Comparison of ENCODE assay signal across 8 cellular contexts in the genomic region with DNA sequence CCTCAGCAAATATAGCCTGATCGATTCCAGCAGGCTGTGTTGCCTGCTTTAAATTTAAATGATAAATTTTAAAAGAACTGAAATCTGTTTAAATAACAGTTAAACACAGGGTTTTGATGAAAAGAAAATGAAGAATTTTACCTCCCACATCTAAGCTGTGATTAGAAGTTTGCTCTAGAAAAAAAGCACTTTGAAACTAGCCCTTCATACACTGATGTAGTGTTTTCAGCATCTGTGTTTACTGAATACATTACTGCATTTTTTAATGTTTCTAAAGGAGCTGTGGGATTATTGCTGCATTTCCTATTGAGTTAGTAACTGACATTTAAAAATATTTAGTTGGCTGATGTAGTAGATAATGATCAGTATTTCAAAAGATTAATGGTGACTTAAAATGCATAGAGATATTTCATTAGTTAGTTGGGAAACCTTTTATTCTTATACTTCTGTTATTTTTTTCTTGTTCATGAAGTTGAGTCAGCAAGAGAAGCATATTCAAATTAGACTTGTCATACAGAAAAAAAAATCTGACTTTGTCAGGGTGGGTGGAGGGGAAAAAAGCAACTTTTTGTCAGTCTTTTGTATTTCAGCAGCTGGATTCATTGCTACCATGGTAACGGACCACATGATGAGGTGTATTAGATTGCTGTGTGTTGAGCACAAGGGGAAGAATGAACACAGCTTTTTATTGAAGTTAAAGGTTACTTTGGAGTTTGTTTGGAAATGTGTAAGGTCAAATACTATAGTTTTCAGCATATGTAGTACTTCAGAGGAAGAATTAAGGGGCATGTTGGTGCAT. TPM values are rescaled to one million over a fixed set of nuclear protein-coding genes. Genes with fewer than 3 reads are reported as not detected.
A peak's percentile ranks its signal among the peaks of the same experiment; 100 is the strongest.
DNase-seq lines count a peak whose midpoint lies in the region; ATAC-seq and TF ChIP-seq lines count a peak whose summit lies in the region.

DTNA (plus strand) TSS at position 668 of the 799 bp plus-strand sequence. CDS start 45,679 bp downstream, outside the sequence.

- ATAC-seq in right lobe of liver: no peak

- intact Hi-C loops in right lobe of liver (cut with DNase I): no loop called here

- WGBS in right lobe of liver (ENCODE audit: insufficient coverage, low coverage, low lambda C conversion rate, missing lambda C conversion rate): 65% methylated on average over 2 of the region's 2 CpGs

- peak within 1 kb of the TSS; percentile 69 for H3K4me3 Mint-ChIP-seq in chondrocyte (ENCODE audit: unreplicated experiment)

- no peak for TF ChIP-seq POLR2A in right lobe of liver (IDR thresholded peaks at IDR 0.05)

- no peaks in the 10 kb centered on the region for H3K4me1 ChIP-seq in right lobe of liver

- H3K27me3 ChIP-seq in layer of hippocampus (ENCODE audit: control insufficient read depth, insufficient read depth, low read length) (no peaks in the 10 kb centered on the region), right lobe of liver (no peaks in the 10 kb centered on the region)

- no peaks in the 10 kb centered on the region for H3K9me3 Mint-ChIP-seq in chondrocyte (ENCODE audit: low read depth)

- H3K4me1 Mint-ChIP-seq in chondrocyte (ENCODE audit: low read depth): peaks cover 50% of the 10 kb centered on the region

- H3K36me3 ChIP-seq in right lobe of liver: no peaks in the 10 kb centered on the region

- no peak within 1 kb of the TSS for H3K4me3 ChIP-seq in right lobe of liver

- no peaks in the 10 kb centered on the region for H3K36me3 Mint-ChIP-seq in chondrocyte (ENCODE audit: low read depth)

- DNase-seq in COLO829 (ENCODE audit: low spot score) (peak; percentile 60), NCI-H2196 (lab: John Stamatoyannopoulos, UW; ENCODE audit: unreplicated experiment) (peak; percentile 67), chondrocyte (ENCODE audit: low spot score) (no peak), NCI-H187 treated with DMSO at 0.1 percent for 48 hours (lab: John Stamatoyannopoulos, UW) (no peak), right lobe of liver (no peak), NCI-H524 treated with DMSO at 0.1 percent for 48 hours (lab: John Stamatoyannopoulos, UW) (no peak)

- H3K27ac Mint-ChIP-seq in chondrocyte (ENCODE audit: unreplicated experiment): peak within 1 kb of the TSS; percentile 97

- no peaks in the 10 kb centered on the region for H3K9me3 ChIP-seq in right lobe of liver

- H3K27ac ChIP-seq in layer of hippocampus (ENCODE audit: low read depth, low read length) (peak within 1 kb of the TSS; percentile 67), temporal lobe (ENCODE audit: low read depth, low read length) (peak within 1 kb of the TSS; percentile 71), right lobe of liver (no peak within 1 kb of the TSS)

- H3K27me3 Mint-ChIP-seq in chondrocyte (ENCODE audit: low read depth): no peaks in the 10 kb centered on the region

- TF ChIP-seq CTCF in chondrocyte (IDR thresholded peaks at IDR 0.05) (no peak), right lobe of liver (IDR thresholded peaks at IDR 0.05) (no peak)

RNA-seq across cellular contexts. Expression of gene DTNA, which starts in this region (rescaled TPM):
- 3.7 to 5.8 TPM (median 3.7 TPM) in 3 replicates for total RNA-seq in chondrocyte
- 43.0 TPM for total RNA-seq in temporal lobe
- total RNA-seq in right lobe of liver: 10 to 100 TPM in 3 of 6 experiments, 1 to 10 TPM in 2, under 1 TPM in 1; 0.90 to 29.4 (median 13.7) TPM

Comparison
In these comparisons a context has a peak if more than half of its experiments do, and no peak if none do; other contexts are left out.
1. DNase-seq: peak in COLO829 (single experiment) and NCI-H2196 (single experiment); none in chondrocyte (single experiment), NCI-H187 treated with DMSO at 0.1 percent for 48 hours (single experiment), right lobe of liver (0 of 3) and NCI-H524 treated with DMSO at 0.1 percent for 48 hours (single experiment).
2. H3K27ac ChIP-seq: peak in layer of hippocampus (single experiment) and temporal lobe (single experiment); none in right lobe of liver (0 of 3).